9 cellular contexts compared by ENCODE assay signal in genomic region chr11:57336111-57336666, GRCh38. TPM values are rescaled to one million over a fixed set of nuclear protein-coding genes. Genes with fewer than 3 reads are reported as not detected.
A peak's percentile ranks its signal among the peaks of the same experiment; 100 is the strongest.
DNase-seq lines count a peak whose midpoint lies in the region; ATAC-seq and TF ChIP-seq lines count a peak whose summit lies in the region.
"Had no signal": no experiment of that assay in that cellular context is flagged by ENCODE, and none has a peak within 500 bp of the region (broad histone marks: within the 10 kb centered on the region; RNA-seq: fewer than 3 reads in every experiment).

No MANE protein-coding gene starts in this region.

- H3K27ac ChIP-seq in SK-N-SH (ENCODE audit: low read depth in 2 of 2, low read length in 1 of 2) (peak overlapping the region; percentile 37 to 85; a peak in 3 of 4 replicates), left ventricle myocardium inferior (replicated peaks) (peak overlapping the region; percentile 91), spleen (peak overlapping the region; percentile 76 to 96 (median 90))

- H3K4me1 ChIP-seq in SK-N-SH (ENCODE audit: control insufficient read depth in 1 of 2, insufficient read depth in 2 of 2, low read depth in 1 of 2, low read length in 1 of 2) (peaks cover 7 to 15% of the 10 kb centered on the region in 2 experiments; a peak in 3 of 4 replicates), left ventricle myocardium inferior (peaks cover 28% of the 10 kb centered on the region), spleen (peaks cover 0 to 35% (median 22%) of the 10 kb centered on the region in 6 donors)

- no peaks in the 10 kb centered on the region for H3K9me2 ChIP-seq in SK-N-SH

- no peak for TF ChIP-seq POLR2A in spleen (IDR thresholded peaks at IDR 0.05)

- H3K9ac ChIP-seq in SK-N-SH, result peak overlapping the region; percentile 92

- POLR2A ChIA-PET in SK-N-SH (lab: Yijun Ruan, JAX), result interaction anchor here (3.2 kb wide), 1 partner anchor 11 kb away, joined by 29 read pairs; the partner anchor contains the start of gene TNKS1BP1

- H3K9me3 ChIP-seq in SK-N-SH (no peaks in the 10 kb centered on the region), left ventricle myocardium inferior (replicated peaks) (no peaks in the 10 kb centered on the region), spleen (no peaks in the 10 kb centered on the region)

- TF ChIP-seq RAD21 in SK-N-SH (IDR thresholded peaks at IDR 0.05; ENCODE audit: low read length), result no peak

- DNase-seq in SK-N-SH (no peak), left ventricle myocardium inferior (no peak), spleen (peak; percentile 72), DMS153 (lab: John Stamatoyannopoulos, UW) (no peak), NCI-H2107 treated with DMSO at 0.1 percent for 48 hours (lab: John Stamatoyannopoulos, UW; ENCODE audit: unreplicated experiment) (no peak)
- peak; percentile 19 for DNase-seq in activated CD4-positive, alpha-beta T cell treated with anti-CD3 and anti-CD28 coated beads, Interleukin-2, amount 50 U/mL, for 1 hour

- no peaks in the 10 kb centered on the region for H3F3A ChIP-seq in SK-N-SH (replicated peaks; ENCODE audit: insufficient read depth)

- TF ChIP-seq EP300 in SK-N-SH (IDR thresholded peaks at IDR 0.05; ENCODE audit: borderline replicate concordance in 1 of 2, low read depth in 1 of 2, low read length in 1 of 2), result no peak

- 45% methylated on average over 11 of the region's 12 CpGs for WGBS in SK-N-SH (ENCODE audit: low lambda C conversion rate)
- WGBS in spleen, 5 donors, result 21 to 26% (median 25%) methylated on average over 12 of the region's 12 CpGs

- intact Hi-C loops in left ventricle myocardium inferior (cut with micrococcal nuclease), result no loop called here
- intact Hi-C loops in spleen (cut with DNase I; ENCODE audit: low total_unique reads), result no loop called here

- peak overlapping the region; percentile 83 for H2AFZ ChIP-seq in SK-N-SH (ENCODE audit: low read depth)

- H4K20me1 ChIP-seq in SK-N-SH (ENCODE audit: insufficient read depth), result no peaks in the 10 kb centered on the region

- H3K79me2 ChIP-seq in SK-N-SH (ENCODE audit: insufficient read depth), result peaks cover 39% of the 10 kb centered on the region

- peak overlapping the region; percentile 95 for H3K4me2 ChIP-seq in SK-N-SH

- CTCF ChIA-PET in SK-N-SH (lab: Yijun Ruan, JAX), result interaction anchor here (1.1 to 1.9 kb wide), 3 partner anchors 9 to 14 kb away, joined by 3 to 6 read pairs (median 5); no protein-coding TSS in a partner anchor

- H3K4me3 ChIP-seq in SK-N-SH (ENCODE audit: low read depth in 2 of 2, low read length in 1 of 2) (peak overlapping the region; percentile 69 to 87), left ventricle myocardium inferior (peak overlapping the region; percentile 88), spleen (peak overlapping the region; percentile 63 to 97 (median 78))

- H3K36me3 ChIP-seq in SK-N-SH (replicated peaks in 1 of 2; ENCODE audit: control insufficient read depth in 1 of 2, insufficient read depth in 2 of 2, low read length in 1 of 2) (peaks cover 17 to 22% of the 10 kb centered on the region in 2 experiments), left ventricle myocardium inferior (peaks cover 32% of the 10 kb centered on the region), spleen (peaks cover 0 to 33% (median 22%) of the 10 kb centered on the region in 6 donors)

- TF ChIP-seq CTCF in SK-N-SH (IDR thresholded peaks at IDR 0.05) (no peak), left ventricle myocardium inferior (IDR thresholded peaks at IDR 0.05; ENCODE audit: borderline replicate concordance) (no peak), spleen (IDR thresholded peaks at IDR 0.05 in 8 of 11, conservative IDR thresholded peaks at IDR 0.05 in 3 of 11) (no peak)

- ATAC-seq in SK-N-SH treated with all-trans-retinoic acid at 6 μM for 48 hours (no peak; the same call in 2 of the 3 replicates), GM18909 (IDR thresholded peaks at IDR 0.05; ENCODE audit: poor library complexity, unreplicated experiment) (no peak)

- H3K27me3 ChIP-seq in SK-N-SH (ENCODE audit: insufficient read depth) (no peaks in the 10 kb centered on the region), left ventricle myocardium inferior (ENCODE audit: low read depth) (peaks cover 16% of the 10 kb centered on the region), spleen (replicated peaks in 1 of 7) (no peaks in the 10 kb centered on the region)

TF ChIP-seq in SK-N-SH, 30 proteins besides CTCF, POLR2A, EP300 and RAD21:
- TF ChIP-seq RFX5 (IDR thresholded peaks at IDR 0.05; ENCODE audit: low read length) (no peak), GABPA (IDR thresholded peaks at IDR 0.05; ENCODE audit: low read depth) (no peak), FOSL2 (IDR thresholded peaks at IDR 0.05; ENCODE audit: borderline replicate concordance, low read depth) (no peak), EZH2phosphoT487 (IDR thresholded peaks at IDR 0.05; ENCODE audit: borderline replicate concordance, low read depth) (no peak)

TF ChIP-seq in SK-N-SH treated with all-trans-retinoic acid at 6 μM for 48 hours, 23 proteins besides CTCF, POLR2A, EP300 and RAD21:
- TF ChIP-seq OSR1 (CRISPR knock-in tag; IDR thresholded peaks at IDR 0.05) (no peak), SNAI2 (CRISPR knock-in tag; IDR thresholded peaks at IDR 0.05) (no peak), RARB (CRISPR knock-in tag; IDR thresholded peaks at IDR 0.05) (no peak), ZNF70 (CRISPR knock-in tag; IDR thresholded peaks at IDR 0.05) (no peak), ZFP30 (CRISPR knock-in tag; IDR thresholded peaks at IDR 0.05) (no peak), TCF4 (CRISPR knock-in tag; IDR thresholded peaks at IDR 0.05; ENCODE audit: borderline replicate concordance) (no peak), CSDC2 (CRISPR knock-in tag; IDR thresholded peaks at IDR 0.05) (no peak), ZC3H10 (CRISPR knock-in tag; IDR thresholded peaks at IDR 0.05) (no peak), ZNF565 (CRISPR knock-in tag; conservative IDR thresholded peaks at IDR 0.05; ENCODE audit: low read depth) (no peak), TOX (CRISPR knock-in tag; IDR thresholded peaks at IDR 0.05; ENCODE audit: borderline replicate concordance) (no peak), ARNTL (CRISPR knock-in tag; IDR thresholded peaks at IDR 0.05; ENCODE audit: borderline replicate concordance, low read depth) (no peak), ESRRG (CRISPR knock-in tag; IDR thresholded peaks at IDR 0.05) (no peak), BACH2 (CRISPR knock-in tag; IDR thresholded peaks at IDR 0.05; ENCODE audit: borderline replicate concordance) (no peak)

RNA-seq across cellular contexts. Expression of gene SSRP1, which starts 0.5 kb away (rescaled TPM):
- polyA plus RNA-seq in SK-N-SH (2012; rRNA removed) (122 and 137 TPM in 2 replicates), spleen (10 to 100 TPM; 35.5 to 52.0 (median 42.6) TPM)
- 146 and 159 TPM in 2 replicates for polyA plus RNA-seq in SK-N-SH (2012; cell fraction: cytosol; rRNA removed)
- polyA plus RNA-seq in SK-N-SH (2012; cell fraction: nucleus; rRNA removed), result 103 and 108 TPM in 2 replicates
- total RNA-seq in left ventricle myocardium inferior (34.6 TPM), spleen (10 to 100 TPM; 41.9 to 67.1 (median 53.1) TPM)

RNA-seq across cellular contexts. Expression of gene P2RX3, which starts 2.0 kb away (rescaled TPM):
- polyA plus RNA-seq in SK-N-SH (2012; rRNA removed), result not detected in 2 replicates
- polyA plus RNA-seq in SK-N-SH (2012; cell fraction: cytosol; rRNA removed), result not detected in 2 replicates
- polyA plus RNA-seq in SK-N-SH (2012; cell fraction: nucleus; rRNA removed), result 0.05 TPM in 1 of 2 replicates, not detected in the other
- 1.4 TPM for total RNA-seq in left ventricle myocardium inferior
- total RNA-seq in spleen, result not detected
- not detected for polyA plus RNA-seq in spleen
- total RNA-seq: Daoy had no signal

RNA-seq across cellular contexts. Expression of gene TNKS1BP1, which starts 11.4 kb away (rescaled TPM):
- polyA plus RNA-seq in SK-N-SH (2012; rRNA removed), result 29.6 and 43.3 TPM in 2 replicates
- 18.0 and 25.0 TPM in 2 replicates for polyA plus RNA-seq in SK-N-SH (2012; cell fraction: cytosol; rRNA removed)
- 108 and 113 TPM in 2 replicates for polyA plus RNA-seq in SK-N-SH (2012; cell fraction: nucleus; rRNA removed)
- 32.6 TPM for total RNA-seq in left ventricle myocardium inferior
- 100 to 1,000 TPM in 1 of 7 donors, 10 to 100 TPM in 6; 30.5 to 126 (median 48.5) TPM for total RNA-seq in spleen
- 10 to 100 TPM; 19.8 to 51.6 (median 21.7) TPM for polyA plus RNA-seq in spleen

RNA-seq across cellular contexts. Expression of gene PRG3, which starts 44.8 kb away (rescaled TPM):
- polyA plus RNA-seq in SK-N-SH (2012; rRNA removed) (not detected in 2 replicates), spleen (under 1 TPM; 0.36 to 0.83 (median 0.43) TPM)
- not detected in 2 replicates for polyA plus RNA-seq in SK-N-SH (2012; cell fraction: cytosol; rRNA removed)
- not detected in 2 replicates for polyA plus RNA-seq in SK-N-SH (2012; cell fraction: nucleus; rRNA removed)
- total RNA-seq in left ventricle myocardium inferior (not detected), spleen (1 to 10 TPM in 5 of 7 donors, under 1 TPM in 1, not detected in 1; 0.58 to 5.1 (median 2.7) TPM)
- total RNA-seq: Daoy had no signal

RNA-seq across cellular contexts. Expression of gene PRG2, which starts 54.3 kb away (rescaled TPM):
- polyA plus RNA-seq in SK-N-SH (2012; rRNA removed), result not detected in 2 replicates
- not detected in 2 replicates for polyA plus RNA-seq in SK-N-SH (2012; cell fraction: cytosol; rRNA removed)
- not detected in 2 replicates for polyA plus RNA-seq in SK-N-SH (2012; cell fraction: nucleus; rRNA removed)
- total RNA-seq in left ventricle myocardium inferior, result not detected
- 10 to 100 TPM in 1 of 7 donors, 1 to 10 TPM in 5, not detected in 1; 1.4 to 10.5 (median 4.5) TPM for total RNA-seq in spleen
- 1 to 10 TPM; 2.3 to 4.0 (median 2.5) TPM for polyA plus RNA-seq in spleen
- total RNA-seq: Daoy had no signal

Comparison
In these comparisons a context has a peak if more than half of its experiments do, and no peak if none do; other contexts are left out.
1. DNase-seq: peak in activated CD4-positive, alpha-beta T cell treated with anti-CD3 and anti-CD28 coated beads, Interleukin-2, amount 50 U/mL, for 1 hour (single experiment) and spleen (single experiment); none in SK-N-SH (single experiment), left ventricle myocardium inferior (single experiment), DMS153 (single experiment) and NCI-H2107 treated with DMSO at 0.1 percent for 48 hours (single experiment).
2. Peak in every context shown above with its lines, with median percentiles within 50 percentile points of each other: H3K27ac ChIP-seq and H3K4me3 ChIP-seq.